Comparison of ENCODE assay signal across 12 cellular contexts in the genomic region with DNA sequence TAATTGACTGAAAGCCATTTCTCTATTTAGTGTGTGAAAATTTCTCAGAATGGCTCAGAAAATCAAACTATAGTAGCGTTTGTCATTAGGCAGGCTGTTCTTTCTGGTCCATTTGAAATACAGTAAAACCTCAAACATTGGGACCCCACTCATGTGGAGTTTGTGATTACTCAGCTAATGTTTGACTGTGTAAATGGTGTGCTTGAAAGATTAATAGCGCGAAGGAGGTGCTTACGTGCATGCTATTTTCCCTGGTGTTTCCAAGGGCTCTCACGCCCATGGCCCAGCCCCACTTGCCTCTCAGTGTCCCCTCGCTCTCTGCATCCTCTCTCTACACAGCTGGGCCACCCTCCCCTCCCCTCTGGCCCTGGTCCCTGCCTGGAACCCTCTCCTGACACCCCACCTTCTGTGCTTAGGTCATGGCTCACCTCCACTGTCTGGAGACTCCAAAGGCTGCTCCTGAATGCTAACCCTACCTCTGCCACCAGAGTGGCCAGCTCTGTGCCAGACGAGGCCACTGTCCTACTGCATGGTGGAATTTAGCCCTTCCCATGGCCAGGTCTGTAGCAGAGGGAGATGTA.
"Had no signal": no experiment of that assay in that cellular context is flagged by ENCODE, and none has a peak within 500 bp of the region (broad histone marks: within the 10 kb centered on the region; RNA-seq: fewer than 3 reads in every experiment).

No MANE protein-coding gene starts in this region.

- H3K4me1 ChIP-seq: neural progenitor cell, upper lobe of right lung had no signal

- H3K27ac ChIP-seq: neural progenitor cell, ovary, thoracic aorta, upper lobe of right lung had no signal

- DNase-seq: activated CD4-positive, alpha-beta T cell treated with anti-CD3 and anti-CD28 coated beads for 48 hours; activated CD8-positive, alpha-beta memory T cell treated with anti-CD3 and anti-CD28 coated beads, Interleukin-2, amount 50 U/mL, for 4 hours; activated CD8-positive, alpha-beta T cell treated with anti-CD3 and anti-CD28 coated beads, Interleukin-2, amount 10 ng/mL, durations not matched to agents 7 days and 5 days; activated naive CD4-positive, alpha-beta T cell treated with Interleukin-2 at 50 U/mL for 16 hours; heart right ventricle; left colon; midbrain; ovary; stimulated activated CD4-positive, alpha-beta T cell treated with anti-CD3 and anti-CD28 coated beads, Interleukin-1b, Interleukin-23, amount 100 ng/mL, for 48 hours; upper lobe of right lung had no signal

- H3K4me3 ChIP-seq: heart right ventricle, neural progenitor cell, ovary, thoracic aorta, upper lobe of right lung had no signal

- ATAC-seq: activated CD8-positive, alpha-beta T cell treated with anti-CD3 and anti-CD28 coated beads, Interleukin-2, amount 10 ng/mL, durations not matched to agents 7 days and 5 days; left colon; upper lobe of right lung had no signal

- H3K27me3 ChIP-seq: heart right ventricle, neural progenitor cell, ovary, upper lobe of right lung had no signal

- H3K36me3 ChIP-seq: neural progenitor cell, thoracic aorta, upper lobe of right lung had no signal

- H3K9me3 ChIP-seq: heart right ventricle, ovary, thoracic aorta, upper lobe of right lung had no signal
